ENCODE assay signal across 19 cellular contexts in genomic region chr21:44837537-44837936, GRCh38.
"Had no signal": no experiment of that assay in that cellular context is flagged by ENCODE, and none has a peak within 500 bp of the region (broad histone marks: within the 10 kb centered on the region; RNA-seq: fewer than 3 reads in every experiment).

No MANE protein-coding gene starts in this region.

- H3K9me3 Mint-ChIP-seq: activated naive CD4-positive, alpha-beta T cell treated with anti-CD3 and anti-CD28 coated beads, Interleukin-2, amount 10 ng/mL, durations not matched to agents 7 days and 5 days; immature natural killer cell; neural crest cell had no signal

- H3K27ac Mint-ChIP-seq: activated naive CD4-positive, alpha-beta T cell treated with anti-CD3 and anti-CD28 coated beads, Interleukin-2, amount 10 ng/mL, durations not matched to agents 7 days and 5 days; immature natural killer cell had no signal

- H3K9me3 ChIP-seq: ascending aorta, breast epithelium, lower lobe of right lung, pancreas, sigmoid colon, tibial nerve had no signal

- H3K27ac ChIP-seq: ascending aorta, breast epithelium, lower lobe of right lung, pancreas, sigmoid colon, tibial nerve had no signal

- H3K4me1 ChIP-seq: ascending aorta, breast epithelium, lower lobe of right lung, pancreas had no signal

- H3K27me3 ChIP-seq: ascending aorta, breast epithelium, pancreas had no signal

- H3K4me3 ChIP-seq: ascending aorta, breast epithelium, lower lobe of right lung, pancreas, sigmoid colon, tibial nerve had no signal

- H3K36me3 ChIP-seq: ascending aorta, breast epithelium, lower lobe of right lung, pancreas, sigmoid colon, tibial nerve had no signal

- H3K36me3 Mint-ChIP-seq: activated naive CD4-positive, alpha-beta T cell treated with anti-CD3 and anti-CD28 coated beads, Interleukin-2, amount 10 ng/mL, durations not matched to agents 7 days and 5 days; immature natural killer cell had no signal

- H3K4me1 Mint-ChIP-seq: activated naive CD4-positive, alpha-beta T cell treated with anti-CD3 and anti-CD28 coated beads, Interleukin-2, amount 10 ng/mL, durations not matched to agents 7 days and 5 days; immature natural killer cell; neural crest cell had no signal

- H3K4me3 Mint-ChIP-seq: activated naive CD4-positive, alpha-beta T cell treated with anti-CD3 and anti-CD28 coated beads, Interleukin-2, amount 10 ng/mL, durations not matched to agents 7 days and 5 days; immature natural killer cell; neural crest cell had no signal

- DNase-seq: activated CD4-positive, alpha-beta T cell treated with anti-CD3 and anti-CD28 coated beads for 1 hour; activated CD4-positive, alpha-beta T cell treated with anti-CD3 and anti-CD28 coated beads, Interleukin-2, amount 50 U/mL, for 4 hours; activated naive CD4-positive, alpha-beta T cell treated with anti-CD3 and anti-CD28 coated beads, Interleukin-2, amount 10 ng/mL, durations not matched to agents 7 days and 5 days; activated T-cell treated with anti-CD3 and anti-CD28 coated beads for 4 hours; cerebellar nuclear complex; effector memory CD4-positive, alpha-beta T cell; head of caudate nucleus; immature natural killer cell; lower lobe of right lung; midbrain; sigmoid colon; stimulated activated naive CD4-positive, alpha-beta T cell treated with Interleukin-2 at 50 U/mL for 16 hours; substantia nigra; T-helper 9 cell had no signal
